In the genomic region with DNA sequence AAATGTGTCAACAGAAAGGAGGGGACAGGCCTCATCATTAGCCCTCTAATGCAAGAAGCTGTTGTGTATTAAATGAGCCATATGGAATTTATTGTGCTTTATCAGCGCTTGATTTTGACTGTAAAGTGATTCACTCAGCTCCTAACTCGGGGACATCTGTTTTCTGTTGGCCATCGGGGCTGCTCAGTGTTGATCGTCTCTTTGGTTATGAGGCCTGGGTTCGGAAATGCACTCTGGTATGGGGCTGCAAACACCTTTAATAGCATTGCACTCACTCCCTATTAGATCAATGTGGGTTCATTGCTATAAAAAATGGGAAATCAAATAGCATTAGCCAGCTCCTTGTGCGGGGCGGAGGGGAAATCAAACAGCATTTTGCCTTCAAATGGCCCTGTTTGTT, we compare ENCODE assay signal across 16 cellular contexts. TPM values are rescaled to one million over a fixed set of nuclear protein-coding genes. Genes with fewer than 3 reads are reported as not detected.
A peak's percentile ranks its signal among the peaks of the same experiment; 100 is the strongest.
DNase-seq lines count a peak whose midpoint lies in the region; ATAC-seq, FAIRE-seq and TF ChIP-seq lines count a peak whose summit lies in the region.
"Had no signal": no experiment of that assay in that cellular context is flagged by ENCODE, and none has a peak within 500 bp of the region (broad histone marks: within the 10 kb centered on the region; RNA-seq: fewer than 3 reads in every experiment).

No MANE protein-coding gene starts in this region.

- H3K4me3 ChIP-seq in H7 (ENCODE audit: insufficient read depth, low read depth, low read length) (no peak overlapping the region), astrocyte (ENCODE audit: insufficient read depth, low read depth, low read length) (no peak overlapping the region), ovary (no peak overlapping the region)
- H3K4me3 ChIP-seq: GM12878, GM23248, HAP-1 had no signal

- no peak overlapping the region for H3K4me3 Mint-ChIP-seq in astrocyte (ENCODE audit: unreplicated experiment)
- H3K4me3 Mint-ChIP-seq: CD4-positive, alpha-beta memory T cell had no signal

- TF ChIP-seq CTCF in astrocyte (IDR thresholded peaks at IDR 0.05; ENCODE audit: insufficient read depth, low read depth, low read length): no peak
- TF ChIP-seq CTCF in ovary (IDR thresholded peaks at IDR 0.05): no peak

- no peaks in the 10 kb centered on the region for H3K36me3 Mint-ChIP-seq in astrocyte (ENCODE audit: low read depth, unreplicated experiment)
- H3K36me3 Mint-ChIP-seq: CD4-positive, alpha-beta memory T cell had no signal

- H3K27ac Mint-ChIP-seq in astrocyte (ENCODE audit: unreplicated experiment): no peak overlapping the region

- H3K9ac ChIP-seq in astrocyte (ENCODE audit: low read length): no peak overlapping the region
- H3K9ac ChIP-seq: GM23248 had no signal

- peak overlapping the region; percentile 22 for H3K4me2 ChIP-seq in astrocyte (ENCODE audit: low read length)

- no peak for TF ChIP-seq EP300 in ovary (IDR thresholded peaks at IDR 0.05)

- peaks cover 2% of the 10 kb centered on the region for H3K9me3 Mint-ChIP-seq in astrocyte (ENCODE audit: unreplicated experiment)

- peaks cover 7% of the 10 kb centered on the region for H3K79me2 ChIP-seq in astrocyte (ENCODE audit: insufficient read depth, low read length)

- peaks cover 48% of the 10 kb centered on the region for H3K27me3 Mint-ChIP-seq in astrocyte (ENCODE audit: low read depth, unreplicated experiment)

- H3K4me1 ChIP-seq in astrocyte (ENCODE audit: insufficient read depth, low read length) (no peaks in the 10 kb centered on the region), ovary (ENCODE audit: insufficient read depth) (no peaks in the 10 kb centered on the region)
- H3K4me1 ChIP-seq: BE2C had no signal

- no peaks in the 10 kb centered on the region for H3K9me3 ChIP-seq in astrocyte (ENCODE audit: insufficient read depth, low read depth, low read length)
- H3K9me3 ChIP-seq in ovary: peaks cover 0 to 3% of the 10 kb centered on the region in 2 donors
- H3K9me3 ChIP-seq: BE2C, HAP-1 had no signal

- no peaks in the 10 kb centered on the region for H3K4me1 Mint-ChIP-seq in astrocyte (ENCODE audit: low read depth, unreplicated experiment)

- TF ChIP-seq POLR2A in ovary (IDR thresholded peaks at IDR 0.05): no peak

- H3K27ac ChIP-seq in astrocyte (ENCODE audit: low read depth, low read length): no peak overlapping the region
- H3K27ac ChIP-seq in ovary: peak overlapping the region; percentile 81 to 93
- H3K27ac ChIP-seq: C4-2B, GM23248 had no signal

- intact Hi-C loops in ovary (cut with DNase I): loop anchor here in 2 of 4 donors (10.0 kb wide), 2 partner anchors 135 to 165 kb away; no protein-coding TSS in a partner anchor

- H3K36me3 ChIP-seq in H7 (replicated peaks; ENCODE audit: control insufficient read depth, insufficient read depth, low read length): no peaks in the 10 kb centered on the region
- H3K36me3 ChIP-seq in astrocyte (ENCODE audit: insufficient read depth, low read length): no peaks in the 10 kb centered on the region
- no peaks in the 10 kb centered on the region for H3K36me3 ChIP-seq in ovary
- H3K36me3 ChIP-seq: BE2C, HAP-1 had no signal

- WGBS in ovary, 3 donors: 26 to 45% (median 35%) methylated on average over 7 of the region's 7 CpGs

- ATAC-seq in HG03175 (IDR thresholded peaks at IDR 0.05; ENCODE audit: unreplicated experiment): no peak
- no peak for ATAC-seq in HG02852 (IDR thresholded peaks at IDR 0.05; ENCODE audit: unreplicated experiment)
- ATAC-seq: GM12878 had no signal

- FAIRE-seq in astrocyte (lab: Jason Lieb, UNC): no peak
- FAIRE-seq: A204.1, GM12878, GM18507 had no signal

- peaks cover 11% of the 10 kb centered on the region for H4K20me1 ChIP-seq in astrocyte (ENCODE audit: insufficient read depth, low read length)

- H3K27me3 ChIP-seq in H7 (ENCODE audit: control insufficient read depth, insufficient read depth, low read length): peaks cover 99% of the 10 kb centered on the region
- H3K27me3 ChIP-seq in astrocyte (ENCODE audit: insufficient read depth, low read length): peaks cover 59% of the 10 kb centered on the region
- no peaks in the 10 kb centered on the region for H3K27me3 ChIP-seq in ovary

- DNase-seq in H7: peak; percentile 18
- DNase-seq in NCI-H1694 treated with DMSO at 0.1 percent for 48 hours (lab: John Stamatoyannopoulos, UW): peak; percentile 13
- no peak for DNase-seq in astrocyte (ENCODE audit: low read depth)
- no peak for DNase-seq in ovary
- DNase-seq in activated CD8-positive, alpha-beta memory T cell treated with anti-CD3 and anti-CD28 coated beads, Interleukin-2, amount 50 U/mL, for 4 hours: no peak
- DNase-seq: BE2C; CD4-positive, alpha-beta memory T cell; DMS79; GM23248 had no signal

- H2AFZ ChIP-seq in astrocyte (ENCODE audit: low read depth, low read length): no peak overlapping the region
- H2AFZ ChIP-seq: GM23248 had no signal

RNA-seq across cellular contexts. Expression of gene ARX, which starts 6.4 kb away (rescaled TPM):
- not detected in 2 replicates for total RNA-seq in H7 (2014; rRNA removed; shearing (Covaris generic))
- total RNA-seq in astrocyte (not detected in 2 replicates), ovary (100 to 1,000 TPM in 3 of 7 donors, 10 to 100 TPM in 4; 23.9 to 152 (median 91.5) TPM)
- polyA plus RNA-seq in ovary: 10 to 100 TPM; 21.8 to 78.0 TPM
- total RNA-seq: CD4-positive, alpha-beta memory T cell; GM12878; GM23248 had no signal
- polyA plus RNA-seq: CD4-positive, alpha-beta memory T cell; GM23248 had no signal

Comparison
In these comparisons a context has a peak if more than half of its experiments do, and no peak if none do; other contexts are left out.
1. DNase-seq: peak in H7 (single experiment) and NCI-H1694 treated with DMSO at 0.1 percent for 48 hours (single experiment); none in astrocyte (single experiment), ovary (0 of 5) and activated CD8-positive, alpha-beta memory T cell treated with anti-CD3 and anti-CD28 coated beads, Interleukin-2, amount 50 U/mL, for 4 hours (single experiment).
2. RNA of gene ARX, which starts 6.4 kb away (total RNA-seq): 23.9 to 152 TPM in ovary; not detected in H7 and not detected in astrocyte; every median in the first group is over 10 times any median in the second.